In the genomic region with DNA sequence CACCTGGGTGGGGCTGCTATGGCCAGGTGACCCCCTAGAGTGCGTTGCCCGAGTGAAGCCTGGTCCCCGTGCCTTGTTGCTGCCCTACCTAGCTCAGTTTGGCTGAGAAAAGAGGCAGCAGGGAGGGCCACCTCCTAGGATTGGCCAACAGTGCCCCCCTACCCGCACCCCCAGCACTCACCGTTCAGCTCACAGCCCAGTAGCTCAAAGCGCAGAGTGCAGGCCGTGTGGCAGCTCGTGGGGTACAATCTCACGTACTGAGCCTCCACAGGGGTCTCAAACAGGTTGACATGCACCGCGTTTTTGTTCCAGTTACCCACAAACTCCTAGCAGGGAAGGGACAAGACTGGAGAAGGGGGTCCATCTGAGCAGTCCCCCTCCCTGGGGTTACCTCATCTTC, we compare ENCODE assay signal across 20 cellular contexts. TPM values are rescaled to one million over a fixed set of nuclear protein-coding genes. Genes with fewer than 3 reads are reported as not detected.
DNase-seq lines count a peak whose midpoint lies in the region; ATAC-seq and TF ChIP-seq lines count a peak whose summit lies in the region.
"Had no signal": no experiment of that assay in that cellular context is flagged by ENCODE, and none has a peak within 500 bp of the region (broad histone marks: within the 10 kb centered on the region; RNA-seq: fewer than 3 reads in every experiment).

No MANE protein-coding gene starts in this region.

- peaks cover 32% of the 10 kb centered on the region for H3K4me1 ChIP-seq in CD8-positive, alpha-beta memory T cell (ENCODE audit: insufficient read depth, low read length)
- H3K4me1 ChIP-seq in esophagus muscularis mucosa (peaks cover 47 to 71% (median 61%) of the 10 kb centered on the region in 4 donors), gastrocnemius medialis (peaks cover 54 to 60% of the 10 kb centered on the region in 2 donors)
- H3K4me1 ChIP-seq: BE2C had no signal

- TF ChIP-seq EP300 in esophagus muscularis mucosa (IDR thresholded peaks at IDR 0.05), result no peak

- CTCF ChIA-PET in CD8-positive, alpha-beta memory T cell (lab: Charles Lee), result interaction anchor here (0.8 to 6.7 kb wide), 20 partner anchors 10 to 438 kb away, joined by 3 to 94 read pairs (median 8); a partner anchor contains a TSS

- H3K27me3 ChIP-seq in CD8-positive, alpha-beta memory T cell (ENCODE audit: insufficient read depth, low read length, poor library complexity, severe bottlenecking), result no peaks in the 10 kb centered on the region
- H3K27me3 ChIP-seq in H7 (ENCODE audit: control insufficient read depth, insufficient read depth, low read length), result no peaks in the 10 kb centered on the region
- H3K27me3 ChIP-seq in esophagus muscularis mucosa, result no peaks in the 10 kb centered on the region
- no peaks in the 10 kb centered on the region for H3K27me3 ChIP-seq in gastrocnemius medialis
- H3K27me3 ChIP-seq: BE2C, MG63, ovary had no signal

- H3K27ac ChIP-seq in CD8-positive, alpha-beta memory T cell (ENCODE audit: low read depth, low read length), result no peak overlapping the region
- H3K27ac ChIP-seq in esophagus muscularis mucosa (replicated peaks in 1 of 4) (peak overlapping the region in 3 of 4 donors; percentile 29 to 55 (median 36)), gastrocnemius medialis (peak overlapping the region; percentile 76 to 99 (median 94))
- H3K27ac ChIP-seq: ovary had no signal

- in situ Hi-C loops in gastrocnemius medialis (cut with MboI; ENCODE audit: low sequenced_read_pairs in 4 of 4), result loop anchor here in 3 of 4 donors (10.0 to 25.0 kb wide), 3 partner anchors 109 to 259 kb away; no protein-coding TSS in a partner anchor

- no peaks in the 10 kb centered on the region for H3K27me3 Mint-ChIP-seq in CD8-positive, alpha-beta memory T cell
- H3K27me3 Mint-ChIP-seq: activated naive CD4-positive, alpha-beta T cell treated with anti-CD3 and anti-CD28 coated beads, Interleukin-2, amount 50 U/mL, for 24 hours; dendritic cell treated with granulocyte-macrophage colony-stimulating factor and Interleukin-4, amounts not matched to agents 40 ng/mL and 50 ng/mL, for 4 days had no signal

- no peak for DNase-seq in CD8-positive, alpha-beta memory T cell
- DNase-seq in H7, result peak; percentile 30
- no peak for DNase-seq in esophagus muscularis mucosa (ENCODE audit: extremely low spot score)
- DNase-seq in gastrocnemius medialis, result no peak
- no peak for DNase-seq in A172 (ENCODE audit: low spot score)
- DNase-seq: activated CD4-positive, alpha-beta T cell treated with anti-CD3 and anti-CD28 coated beads, Interleukin-2, amount 50 U/mL, for 4 hours; activated T-cell treated with anti-CD3 and anti-CD28 coated beads, Interleukin-2, amount 50 U/mL, for 1 hour; BE2C; DMS 273 treated with DMSO at 0.1 percent for 48 hours; foreskin melanocyte; GDM1; MG63; NCI-H2029 treated with DMSO at 0.1 percent for 48 hours; NK-92 treated with Interleukin-12 subunit alpha and Interleukin-12 subunit beta, amount 100 ng/mL, for 24 hours; ovary; stimulated activated CD4-positive, alpha-beta T cell treated with anti-CD3 and anti-CD28 coated beads, Interleukin-2, amount 100 ng/mL, for 48 hours had no signal

- TF ChIP-seq POLR2A in esophagus muscularis mucosa (IDR thresholded peaks at IDR 0.05; ENCODE audit: low read depth), result no peak
- TF ChIP-seq POLR2A in gastrocnemius medialis (IDR thresholded peaks at IDR 0.05), result no peak

- H3K27ac Mint-ChIP-seq in CD8-positive, alpha-beta memory T cell, result peak overlapping the region; percentile 79 to 99 (median 92)
- H3K27ac Mint-ChIP-seq: dendritic cell treated with granulocyte-macrophage colony-stimulating factor and Interleukin-4, amounts not matched to agents 40 ng/mL and 50 ng/mL, for 4 days had no signal

- TF ChIP-seq CTCF in esophagus muscularis mucosa (IDR thresholded peaks at IDR 0.05) (no peak), gastrocnemius medialis (IDR thresholded peaks at IDR 0.05 in 4 of 5, conservative IDR thresholded peaks at IDR 0.05 in 1 of 5) (no peak)

- H3K4me1 Mint-ChIP-seq in CD8-positive, alpha-beta memory T cell, result peaks cover 27 to 54% (median 45%) of the 10 kb centered on the region in 3 donors

- ATAC-seq in gastrocnemius medialis (no peak), GM21390 (IDR thresholded peaks at IDR 0.05; ENCODE audit: unreplicated experiment) (no peak), GM18519 (IDR thresholded peaks at IDR 0.05; ENCODE audit: low FRiP score, unreplicated experiment) (no peak)

- no peaks in the 10 kb centered on the region for H3K9me3 Mint-ChIP-seq in CD8-positive, alpha-beta memory T cell
- H3K9me3 Mint-ChIP-seq: activated naive CD4-positive, alpha-beta T cell treated with anti-CD3 and anti-CD28 coated beads, Interleukin-2, amount 50 U/mL, for 24 hours; dendritic cell treated with granulocyte-macrophage colony-stimulating factor and Interleukin-4, amounts not matched to agents 40 ng/mL and 50 ng/mL, for 4 days had no signal

- intact Hi-C loops in esophagus muscularis mucosa (cut with DNase I) (loop anchor here (2.0 kb wide), 1 partner anchor 111 kb away; no protein-coding TSS in a partner anchor), gastrocnemius medialis (cut with DNase I; ENCODE audit: low total_unique reads) (loop anchor here (2.0 to 5.0 kb wide), 2 partner anchors 113 to 427 kb away; a partner anchor contains a TSS)

- 96% methylated on average over 7 of the region's 11 CpGs for WGBS in esophagus muscularis mucosa

- H3K9me3 ChIP-seq in CD8-positive, alpha-beta memory T cell (ENCODE audit: low read length), result no peaks in the 10 kb centered on the region
- H3K9me3 ChIP-seq in esophagus muscularis mucosa (no peaks in the 10 kb centered on the region), gastrocnemius medialis (no peaks in the 10 kb centered on the region)
- H3K9me3 ChIP-seq: BE2C, MG63, ovary had no signal

- no peaks in the 10 kb centered on the region for H3K36me3 ChIP-seq in CD8-positive, alpha-beta memory T cell (ENCODE audit: insufficient read depth, low read length)
- H3K36me3 ChIP-seq in H7 (replicated peaks; ENCODE audit: control insufficient read depth, insufficient read depth, low read length) (peaks cover 92% of the 10 kb centered on the region), esophagus muscularis mucosa (peaks cover 34 to 93% (median 83%) of the 10 kb centered on the region in 4 donors), gastrocnemius medialis (peaks cover 0 to 97% of the 10 kb centered on the region in 2 donors)
- H3K36me3 ChIP-seq: BE2C, ovary had no signal

- POLR2A ChIA-PET in CD8-positive, alpha-beta memory T cell (lab: Charles Lee), result interaction anchor here (1.5 to 2.2 kb wide), 2 partner anchors 11 to 183 kb away, joined by 5 to 10 read pairs; a partner anchor contains a TSS

- H3K4me3 ChIP-seq in CD8-positive, alpha-beta memory T cell (ENCODE audit: low read length), result no peak overlapping the region
- H3K4me3 ChIP-seq in H7 (ENCODE audit: insufficient read depth, low read depth, low read length) (no peak overlapping the region), esophagus muscularis mucosa (peak overlapping the region in 1 of 4 donors; percentile 8), gastrocnemius medialis (no peak overlapping the region)
- H3K4me3 ChIP-seq: MG63, ovary had no signal

- peaks cover 4 to 37% (median 7%) of the 10 kb centered on the region in 3 donors for H3K36me3 Mint-ChIP-seq in CD8-positive, alpha-beta memory T cell

- no peak overlapping the region for H3K4me3 Mint-ChIP-seq in CD8-positive, alpha-beta memory T cell
- H3K4me3 Mint-ChIP-seq: activated naive CD4-positive, alpha-beta T cell treated with anti-CD3 and anti-CD28 coated beads, Interleukin-2, amount 50 U/mL, for 24 hours; dendritic cell treated with granulocyte-macrophage colony-stimulating factor and Interleukin-4, amounts not matched to agents 40 ng/mL and 50 ng/mL, for 4 days had no signal

RNA-seq across cellular contexts. Expression of a gene that starts 7.6 kb away (rescaled TPM):
- 10 to 100 TPM; 23.0 to 27.1 TPM for total RNA-seq in CD8-positive, alpha-beta memory T cell
- 9.6 TPM for polyA plus RNA-seq in CD8-positive, alpha-beta memory T cell
- total RNA-seq in H7 (2014; rRNA removed; shearing (Covaris generic)), result 151 and 182 TPM in 2 replicates
- 100 to 1,000 TPM; 355 to 614 (median 564) TPM for total RNA-seq in esophagus muscularis mucosa
- 100 to 1,000 TPM; 239 to 437 (median 395) TPM for total RNA-seq in gastrocnemius medialis
- 116 and 144 TPM in 2 replicates for total RNA-seq in A172 (2014; rRNA removed; shearing (Covaris generic))

RNA-seq across cellular contexts. Expression of a gene that starts 10.2 kb away (rescaled TPM):
- 10 to 100 TPM; 32.2 to 32.3 TPM for total RNA-seq in CD8-positive, alpha-beta memory T cell
- 24.6 TPM for polyA plus RNA-seq in CD8-positive, alpha-beta memory T cell
- total RNA-seq in H7 (2014; rRNA removed; shearing (Covaris generic)), result 8.1 and 11.5 TPM in 2 replicates
- 10 to 100 TPM in 2 of 4 donors, 1 to 10 TPM in 2; 5.0 to 13.4 (median 9.9) TPM for total RNA-seq in esophagus muscularis mucosa
- total RNA-seq in gastrocnemius medialis, result 1 to 10 TPM; 1.7 to 5.2 (median 2.1) TPM
- total RNA-seq in A172 (2014; rRNA removed; shearing (Covaris generic)), result 1.2 and 2.3 TPM in 2 replicates
